ENCODE assay signal across 25 cellular contexts in genomic region chr11:116826751-116827431, GRCh38. TPM values are rescaled to one million over a fixed set of nuclear protein-coding genes. Genes with fewer than 3 reads are reported as not detected.
"Had no signal": no experiment of that assay in that cellular context is flagged by ENCODE, and none has a peak within 500 bp of the region (broad histone marks: within the 10 kb centered on the region; RNA-seq: fewer than 3 reads in every experiment).

No MANE protein-coding gene starts in this region.

- H3K27ac ChIP-seq: dorsolateral prefrontal cortex, foreskin keratinocyte, neutrophil, parathyroid adenoma, skin epidermis, suprapubic skin, transverse colon, WERI-Rb-1 had no signal

- H3K36me3 Mint-ChIP-seq: activated naive CD8-positive, alpha-beta T cell; natural killer cell had no signal

- H3K9ac ChIP-seq: parathyroid adenoma had no signal

- H3K4me1 Mint-ChIP-seq: natural killer cell; stimulated activated naive CD8-positive, alpha-beta T cell treated with anti-CD3 and anti-CD28 coated beads, Interleukin-15, amount 100 ng/mL, for 72 hours had no signal

- H3K27me3 ChIP-seq: dorsolateral prefrontal cortex, foreskin keratinocyte, neutrophil, suprapubic skin, transverse colon had no signal

- H3K4me3 Mint-ChIP-seq: activated naive CD8-positive, alpha-beta T cell; activated T-cell treated with anti-CD3 and anti-CD28 coated beads, Interleukin-2, amount 50 U/mL, for 72 hours; natural killer cell; stimulated activated naive CD8-positive, alpha-beta T cell treated with anti-CD3 and anti-CD28 coated beads, Interleukin-15, amount 100 ng/mL, for 72 hours had no signal

- H3K9me3 Mint-ChIP-seq: activated T-cell treated with anti-CD3 and anti-CD28 coated beads, Interleukin-2, amount 50 U/mL, for 72 hours; natural killer cell; stimulated activated naive CD8-positive, alpha-beta T cell treated with anti-CD3 and anti-CD28 coated beads, Interleukin-15, amount 100 ng/mL, for 72 hours had no signal

- H3K4me3 ChIP-seq: dorsolateral prefrontal cortex, skin epidermis, suprapubic skin, transverse colon had no signal

- H3K4me1 ChIP-seq: foreskin keratinocyte, parathyroid adenoma, suprapubic skin, transverse colon had no signal

- H3K27me3 Mint-ChIP-seq: activated naive CD8-positive, alpha-beta T cell; stimulated activated naive CD8-positive, alpha-beta T cell treated with anti-CD3 and anti-CD28 coated beads, Interleukin-15, amount 100 ng/mL, for 72 hours had no signal

- H3K27ac Mint-ChIP-seq: activated naive CD8-positive, alpha-beta T cell; activated T-cell treated with anti-CD3 and anti-CD28 coated beads, Interleukin-2, amount 50 U/mL, for 72 hours; natural killer cell; stimulated activated naive CD8-positive, alpha-beta T cell treated with anti-CD3 and anti-CD28 coated beads, Interleukin-15, amount 100 ng/mL, for 72 hours had no signal

- H2AFZ ChIP-seq: parathyroid adenoma had no signal

- DNase-seq: activated CD4-positive, alpha-beta T cell treated with anti-CD3 and anti-CD28 coated beads, Interleukin-2, amount 50 U/mL, for 4 hours; activated T-cell treated with anti-CD3 and anti-CD28 coated beads, Interleukin-2, amount 50 U/mL, for 72 hours; amniotic stem cell; foreskin keratinocyte; glutamatergic neuron; hypothalamus; left ventricle myocardium superior; natural killer cell; stimulated activated CD4-positive, alpha-beta T cell treated with anti-CD3 and anti-CD28 coated beads, Interleukin-4, amount 100 ng/mL, for 1 hour; stimulated activated naive CD8-positive, alpha-beta T cell treated with anti-CD3 and anti-CD28 coated beads, Interleukin-15, amount 100 ng/mL, for 72 hours; transverse colon; WERI-Rb-1 had no signal

- H3K9me3 ChIP-seq: neutrophil, suprapubic skin, transverse colon had no signal

- H3K36me3 ChIP-seq: neutrophil, suprapubic skin, transverse colon, WERI-Rb-1 had no signal

- H3K79me2 ChIP-seq: parathyroid adenoma had no signal

RNA-seq across cellular contexts. Expression of gene APOC3, which starts 2.8 kb away (rescaled TPM):
- total RNA-seq: activated CD8-positive, alpha-beta memory T cell treated with anti-CD3 and anti-CD28 coated beads for 36 hours; activated T-cell treated with anti-CD3 and anti-CD28 coated beads, Interleukin-2, amount 50 U/mL, for 72 hours; cardiac septum; dorsolateral prefrontal cortex; epithelial cell of proximal tubule; fibroblast of lung; foreskin keratinocyte; kidney epithelial cell; left ventricle myocardium superior; natural killer cell; T-helper 2 cell treated with Interferon-gamma antibody and Interleukin-4, amounts not matched to agents 100 ng/mL and 5 ng/mL, for 36 hours had no signal
- polyA plus RNA-seq: fibroblast of lung, foreskin keratinocyte had no signal

RNA-seq across cellular contexts. Expression of gene APOA4, which starts 3.8 kb away (rescaled TPM):
- total RNA-seq: activated CD8-positive, alpha-beta memory T cell treated with anti-CD3 and anti-CD28 coated beads for 36 hours; activated T-cell treated with anti-CD3 and anti-CD28 coated beads, Interleukin-2, amount 50 U/mL, for 72 hours; cardiac septum; dorsolateral prefrontal cortex; epithelial cell of proximal tubule; fibroblast of lung; foreskin keratinocyte; kidney epithelial cell; left ventricle myocardium superior; natural killer cell; T-helper 2 cell treated with Interferon-gamma antibody and Interleukin-4, amounts not matched to agents 100 ng/mL and 5 ng/mL, for 36 hours; transverse colon had no signal
- polyA plus RNA-seq: fibroblast of lung, foreskin keratinocyte had no signal

RNA-seq across cellular contexts. Expression of gene APOA1, which starts 10.5 kb away (rescaled TPM):
- total RNA-seq: activated T-cell treated with anti-CD3 and anti-CD28 coated beads, Interleukin-2, amount 50 U/mL, for 72 hours; epithelial cell of proximal tubule; fibroblast of lung; foreskin keratinocyte; kidney epithelial cell had no signal
- polyA plus RNA-seq: foreskin keratinocyte had no signal

RNA-seq across cellular contexts. Expression of gene APOA5, which starts 35.2 kb away (rescaled TPM):
- total RNA-seq: activated CD8-positive, alpha-beta memory T cell treated with anti-CD3 and anti-CD28 coated beads for 36 hours; activated T-cell treated with anti-CD3 and anti-CD28 coated beads, Interleukin-2, amount 50 U/mL, for 72 hours; cardiac septum; epithelial cell of proximal tubule; fibroblast of lung; foreskin keratinocyte; kidney epithelial cell; left ventricle myocardium superior; mesenteric fat pad; natural killer cell; T-helper 2 cell treated with Interferon-gamma antibody and Interleukin-4, amounts not matched to agents 100 ng/mL and 5 ng/mL, for 36 hours; transverse colon had no signal
- polyA plus RNA-seq: fibroblast of lung, foreskin keratinocyte had no signal
